Comparison of ENCODE assay signal across 18 cellular contexts in the genomic region with DNA sequence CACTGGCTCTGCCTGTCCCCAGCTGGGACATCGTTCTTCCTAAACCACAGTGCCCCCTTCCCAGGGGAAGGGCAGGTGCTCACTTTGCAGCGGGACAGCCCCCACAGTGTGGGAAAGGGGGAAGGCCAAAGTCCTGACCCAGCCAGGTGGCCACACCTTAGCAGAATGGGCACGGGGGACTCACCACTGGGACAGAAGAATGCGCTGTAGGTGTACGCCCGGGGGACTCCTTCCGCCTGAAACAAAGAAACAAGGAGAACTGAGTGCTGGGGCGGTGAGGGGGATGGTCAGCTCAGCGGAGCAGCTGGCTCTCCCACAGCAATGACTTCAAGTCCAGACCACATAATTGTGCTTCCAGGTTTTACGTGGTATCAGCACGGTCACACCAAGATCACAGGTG. TPM values are rescaled to one million over a fixed set of nuclear protein-coding genes. Genes with fewer than 3 reads are reported as not detected.
DNase-seq lines count a peak whose midpoint lies in the region; FAIRE-seq and TF ChIP-seq lines count a peak whose summit lies in the region.
"Had no signal": no experiment of that assay in that cellular context is flagged by ENCODE, and none has a peak within 500 bp of the region (broad histone marks: within the 10 kb centered on the region; RNA-seq: fewer than 3 reads in every experiment).

No MANE protein-coding gene starts in this region.

- H3K14ac ChIP-seq in H1 (ENCODE audit: insufficient read length) (no peak overlapping the region), neuronal stem cell (ENCODE audit: low read length) (no peak overlapping the region)

- H2BK15ac ChIP-seq in H1 (ENCODE audit: low read length), result no peak overlapping the region
- no peak overlapping the region for H2BK15ac ChIP-seq in neuronal stem cell (ENCODE audit: low read length)

- TF ChIP-seq CTCF in GM10248 (IDR thresholded peaks at IDR 0.05; ENCODE audit: control extremely low read depth, extremely low read depth, low read depth, missing control alignments) (no peak), H1 (IDR thresholded peaks at IDR 0.05; ENCODE audit: control extremely low read depth in 1 of 3, insufficient read depth in 1 of 3, low read depth in 1 of 3, low read length in 3 of 3) (no peak), Caco-2 (IDR thresholded peaks at IDR 0.05; ENCODE audit: insufficient read depth in 1 of 2, low read depth in 1 of 2, low read length in 1 of 2, severe bottlenecking in 1 of 2, unreplicated experiment in 1 of 2) (no peak)

- CTCF ChIA-PET in GM10248 (lab: Yijun Ruan, JAX) (no interaction called here), H1 (lab: Charles Lee; ENCODE audit: partially characterized antibody) (interaction anchor here (1.1 to 1.4 kb wide), 2 partner anchors 114 to 224 kb away, joined by 3 to 6 read pairs; no protein-coding TSS in a partner anchor), Caco-2 (lab: Charles Lee) (no interaction called here)

- peaks cover 3% of the 10 kb centered on the region for H3K27me3 Mint-ChIP-seq in Caco-2 (ENCODE audit: insufficient read depth, unreplicated experiment)
- peaks cover 4% of the 10 kb centered on the region for H3K27me3 Mint-ChIP-seq in activated CD4-positive, alpha-beta T cell treated with anti-CD3 and anti-CD28 coated beads, Interleukin-2, amount 10 ng/mL, durations not matched to agents 24 days and 14 days

- TF ChIP-seq EP300 in H1 (IDR thresholded peaks at IDR 0.05; ENCODE audit: borderline replicate concordance in 1 of 2, low read depth in 2 of 2, low read length in 2 of 2), result no peak

- H3K36me3 ChIP-seq in H1 (ENCODE audit: control insufficient read depth in 2 of 4, insufficient read depth in 4 of 4, low read length in 3 of 4), result no peaks in the 10 kb centered on the region
- peaks cover 0 to 3% of the 10 kb centered on the region in 2 donors for H3K36me3 ChIP-seq in neuronal stem cell (replicated peaks in 1 of 2; ENCODE audit: control insufficient read depth in 2 of 2, insufficient read depth in 2 of 2, low read length in 2 of 2)
- H3K36me3 ChIP-seq in Caco-2 (ENCODE audit: control insufficient read depth, insufficient read depth, low read length), result no peaks in the 10 kb centered on the region

- H2AFZ ChIP-seq in H1 (ENCODE audit: low read length), result no peak overlapping the region
- H2AFZ ChIP-seq in neuronal stem cell (ENCODE audit: low read length), result no peak overlapping the region

- H3K56ac ChIP-seq in H1 (replicated peaks; ENCODE audit: insufficient read length, low read depth, low read length), result no peak overlapping the region

- no peaks in the 10 kb centered on the region for H3K79me1 ChIP-seq in H1 (ENCODE audit: low read depth, low read length)
- H3K79me1 ChIP-seq in neuronal stem cell (ENCODE audit: low read depth, low read length), result peaks cover 2% of the 10 kb centered on the region

- H3K4me3 Mint-ChIP-seq in Caco-2 (ENCODE audit: unreplicated experiment), result no peak overlapping the region
- no peak overlapping the region for H3K4me3 Mint-ChIP-seq in activated CD4-positive, alpha-beta T cell treated with anti-CD3 and anti-CD28 coated beads, Interleukin-2, amount 10 ng/mL, durations not matched to agents 24 days and 14 days
- H3K4me3 Mint-ChIP-seq: CD4-positive, alpha-beta T cell had no signal

- H3K4ac ChIP-seq in H1 (replicated peaks; ENCODE audit: insufficient read length, low read depth, low read length) (no peak overlapping the region), neuronal stem cell (ENCODE audit: low read length) (no peak overlapping the region)

- POLR2A ChIA-PET in GM10248 (lab: Yijun Ruan, JAX) (no interaction called here), H1 (lab: Charles Lee; ENCODE audit: partially characterized antibody) (no interaction called here), Caco-2 (lab: Charles Lee) (no interaction called here)

- no peak overlapping the region for H2BK5ac ChIP-seq in H1 (ENCODE audit: low read depth, low read length)
- peak overlapping the region; percentile 2 for H2BK5ac ChIP-seq in neuronal stem cell (ENCODE audit: low read length)

- intact Hi-C loops in Caco-2 (cut with micrococcal nuclease; ENCODE audit: unreplicated experiment), result no loop called here
- intact Hi-C loops in activated CD4-positive, alpha-beta T cell treated with anti-CD3 and anti-CD28 coated beads, Interleukin-2, amount 10 ng/mL, durations not matched to agents 24 days and 14 days (cut with micrococcal nuclease), result no loop called here

- BruUV-seq in Caco-2 (replicated peaks; lab: Mats Ljungman, UMichigan), result no TSS peak

- no peaks in the 10 kb centered on the region for H3K23me2 ChIP-seq in H1 (ENCODE audit: low read depth, low read length)

- H3K36me3 Mint-ChIP-seq in Caco-2 (ENCODE audit: insufficient read depth, unreplicated experiment), result no peaks in the 10 kb centered on the region
- H3K36me3 Mint-ChIP-seq in activated CD4-positive, alpha-beta T cell treated with anti-CD3 and anti-CD28 coated beads, Interleukin-2, amount 10 ng/mL, durations not matched to agents 24 days and 14 days (ENCODE audit: low read depth), result no peaks in the 10 kb centered on the region

- H3K27ac ChIP-seq in H1 (ENCODE audit: low read depth, low read length) (no peak overlapping the region), neuronal stem cell (replicated peaks; ENCODE audit: low read length) (no peak overlapping the region)
- H3K27ac ChIP-seq: BLaER1 treated with 17β-estradiol and CSF1 and Interleukin-3, amounts not matched to agents 10 nM and 100 nM; HL-60 had no signal

- no peak overlapping the region for H2BK120ac ChIP-seq in H1 (replicated peaks; ENCODE audit: low read depth, low read length)
- no peak overlapping the region for H2BK120ac ChIP-seq in neuronal stem cell (ENCODE audit: low read depth, low read length)

- H4K5ac ChIP-seq in H1 (ENCODE audit: insufficient read length, low read depth, low read length), result no peak overlapping the region

- H3K18ac ChIP-seq in H1 (ENCODE audit: extremely low read depth, low read length) (no peak overlapping the region), neuronal stem cell (ENCODE audit: low read length) (no peak overlapping the region)

- FAIRE-seq in H1 (lab: Jason Lieb, UNC), result no peak
- FAIRE-seq: D721Med had no signal

- TF ChIP-seq POLR2A in H1 (IDR thresholded peaks at IDR 0.05; ENCODE audit: control extremely low read depth in 1 of 2, low read depth in 2 of 2, low read length in 2 of 2), result no peak

- H3K9ac ChIP-seq in H1 (replicated peaks in 1 of 4; ENCODE audit: extremely low read depth in 1 of 4, low read depth in 3 of 4, low read length in 3 of 4) (no peak overlapping the region), neuronal stem cell (ENCODE audit: low read depth, low read length, poor library complexity) (no peak overlapping the region)
- H3K9ac ChIP-seq: BLaER1 treated with 17β-estradiol and CSF1 and Interleukin-3, amounts not matched to agents 10 nM and 100 nM had no signal

- no peak overlapping the region for H3K23ac ChIP-seq in H1 (ENCODE audit: insufficient read length)
- H3K23ac ChIP-seq in neuronal stem cell (ENCODE audit: low read depth, low read length, poor library complexity), result no peak overlapping the region

- H4K20me1 ChIP-seq in H1 (replicated peaks in 1 of 2; ENCODE audit: control insufficient read depth in 1 of 2, insufficient read depth in 2 of 2, low read length in 2 of 2), result no peaks in the 10 kb centered on the region
- H4K20me1 ChIP-seq: BLaER1 treated with 17β-estradiol and CSF1 and Interleukin-3, amounts not matched to agents 10 nM and 100 nM had no signal

- H3K4me2 ChIP-seq in H1 (ENCODE audit: insufficient read depth in 1 of 2, low read depth in 2 of 2, low read length in 2 of 2), result no peak overlapping the region
- no peak overlapping the region for H3K4me2 ChIP-seq in neuronal stem cell (ENCODE audit: insufficient read depth, low read length, poor library complexity, severe bottlenecking)
- H3K4me2 ChIP-seq: BLaER1 treated with 17β-estradiol and CSF1 and Interleukin-3, amounts not matched to agents 10 nM and 100 nM had no signal

- H2AK5ac ChIP-seq in H1 (ENCODE audit: low read depth, low read length), result no peak overlapping the region; the same call in 1 of the 2 replicates
- H2AK5ac ChIP-seq in neuronal stem cell (ENCODE audit: low read depth, low read length), result no peak overlapping the region

- no peaks in the 10 kb centered on the region for H3K79me2 ChIP-seq in H1 (ENCODE audit: control insufficient read depth in 1 of 2, insufficient read depth in 2 of 2, low read length in 2 of 2)

- H2BK12ac ChIP-seq in H1 (ENCODE audit: low read depth, low read length) (0 out of 2 replicates have a peak overlapping the region, but pooled peaks have one; percentile 17), neuronal stem cell (ENCODE audit: low read length) (no peak overlapping the region)

- H4K91ac ChIP-seq in H1 (replicated peaks; ENCODE audit: insufficient read length, low read length) (no peak overlapping the region), neuronal stem cell (ENCODE audit: low read depth, low read length, poor library complexity) (no peak overlapping the region)

- peak overlapping the region; percentile 45; the same call in 1 of the 2 replicates for H4K8ac ChIP-seq in H1 (ENCODE audit: extremely low read depth, insufficient read depth, low read length)
- H4K8ac ChIP-seq in neuronal stem cell (ENCODE audit: low read depth, low read length), result no peak overlapping the region

- H3K9me3 Mint-ChIP-seq in Caco-2 (ENCODE audit: unreplicated experiment), result peaks cover 26% of the 10 kb centered on the region
- peaks cover 18% of the 10 kb centered on the region for H3K9me3 Mint-ChIP-seq in activated CD4-positive, alpha-beta T cell treated with anti-CD3 and anti-CD28 coated beads, Interleukin-2, amount 10 ng/mL, durations not matched to agents 24 days and 14 days

- H3K9me3 ChIP-seq in H1 (ENCODE audit: insufficient read depth in 2 of 2, low read depth in 1 of 2, low read length in 1 of 2) (peaks cover 0 to 5% of the 10 kb centered on the region in 2 experiments; a peak in 2 of 4 replicates), neuronal stem cell (replicated peaks in 1 of 2; ENCODE audit: control insufficient read depth in 2 of 2, insufficient read depth in 1 of 2, low read depth in 1 of 2, low read length in 2 of 2) (peaks cover 2 to 8% of the 10 kb centered on the region in 2 donors), Caco-2 (no peaks in the 10 kb centered on the region)

- H3K4me1 ChIP-seq in H1 (replicated peaks in 1 of 4; ENCODE audit: control insufficient read depth in 3 of 4, insufficient read depth in 4 of 4, low read length in 3 of 4), result peaks cover 0 to 2% (median 0%) of the 10 kb centered on the region in 4 experiments; a peak in 1 of 7 replicates
- no peaks in the 10 kb centered on the region for H3K4me1 ChIP-seq in neuronal stem cell (ENCODE audit: control insufficient read depth in 2 of 2, insufficient read depth in 1 of 2, low read depth in 1 of 2, low read length in 2 of 2)
- H3K4me1 ChIP-seq in Caco-2, result no peaks in the 10 kb centered on the region
- H3K4me1 ChIP-seq: BLaER1 treated with 17β-estradiol and CSF1 and Interleukin-3, amounts not matched to agents 10 nM and 100 nM had no signal

- H3K27ac Mint-ChIP-seq in Caco-2 (ENCODE audit: unreplicated experiment), result no peak overlapping the region
- H3K27ac Mint-ChIP-seq in activated CD4-positive, alpha-beta T cell treated with anti-CD3 and anti-CD28 coated beads, Interleukin-2, amount 10 ng/mL, durations not matched to agents 24 days and 14 days, result no peak overlapping the region
- H3K27ac Mint-ChIP-seq: CD4-positive, alpha-beta T cell had no signal

- TF ChIP-seq RAD21 in H1 (IDR thresholded peaks at IDR 0.05 in 1 of 2, conservative IDR thresholded peaks at IDR 0.05 in 1 of 2; ENCODE audit: low read depth in 2 of 2, low read length in 2 of 2), result no peak

- H3K27me3 ChIP-seq in H1 (replicated peaks in 1 of 4; ENCODE audit: control insufficient read depth in 3 of 4, extremely low read depth in 1 of 4, insufficient read depth in 3 of 4, low read length in 3 of 4) (no peaks in the 10 kb centered on the region; a peak in 1 of 7 replicates), neuronal stem cell (ENCODE audit: control insufficient read depth in 3 of 3, insufficient read depth in 3 of 3, low read depth in 1 of 3, low read length in 3 of 3) (no peaks in the 10 kb centered on the region), Caco-2 (replicated peaks; ENCODE audit: control insufficient read depth, insufficient read depth, low read length) (no peaks in the 10 kb centered on the region)
- H3K27me3 ChIP-seq: BLaER1 treated with 17β-estradiol and CSF1 and Interleukin-3, amounts not matched to agents 10 nM and 100 nM had no signal

- no peaks in the 10 kb centered on the region for H3K4me1 Mint-ChIP-seq in Caco-2 (ENCODE audit: low read depth, unreplicated experiment)
- H3K4me1 Mint-ChIP-seq in activated CD4-positive, alpha-beta T cell treated with anti-CD3 and anti-CD28 coated beads, Interleukin-2, amount 10 ng/mL, durations not matched to agents 24 days and 14 days, result no peaks in the 10 kb centered on the region

- DNase-seq in AG20443 (ENCODE audit: low spot score) (peak; percentile 6), GM10248 (ENCODE audit: extremely low spot score) (peak; percentile 3), H1 (ENCODE audit: low read depth in 1 of 2, low spot score in 2 of 2) (no peak), neuronal stem cell (ENCODE audit: low spot score) (no peak), ecto neural progenitor cell (ENCODE audit: low spot score) (no peak), iPS-NIHi7 (ENCODE audit: extremely low spot score) (no peak), Caco-2 (no peak)
- DNase-seq in activated CD4-positive, alpha-beta T cell treated with anti-CD3 and anti-CD28 coated beads, Interleukin-2, amount 10 ng/mL, durations not matched to agents 24 days and 14 days, result no peak
- DNase-seq: 8988T; CD4-positive, alpha-beta T cell; DMS153; DMS79 treated with DMSO at 0.1 percent for 48 hours; EL; GDM1; GOT3 had no signal

- no peak overlapping the region for H2BK20ac ChIP-seq in H1 (ENCODE audit: low read length)

- no peak overlapping the region for H3K4me3 ChIP-seq in H1 (ENCODE audit: extremely low read depth in 1 of 4, insufficient read depth in 2 of 4, low read depth in 3 of 4, low read length in 4 of 4)
- H3K4me3 ChIP-seq in neuronal stem cell (ENCODE audit: low read length in 2 of 2), result no peak overlapping the region
- H3K4me3 ChIP-seq in Caco-2 (ENCODE audit: low read depth, low read length), result no peak overlapping the region
- H3K4me3 ChIP-seq: BLaER1 treated with 17β-estradiol and CSF1 and Interleukin-3, amounts not matched to agents 10 nM and 100 nM had no signal

- 98% methylated on average over 10 of the region's 11 CpGs; no CpG with 5 or more reads in 1 of the 2 experiments for WGBS in H1 (ENCODE audit: extremely low coverage in 1 of 2, insufficient coverage in 1 of 2, insufficient read length in 1 of 2, insufficient replicate concordance in 2 of 2, low coverage in 1 of 2, low lambda C conversion rate in 2 of 2, missing lambda C conversion rate in 1 of 2), 2 experiments
- no CpG with 5 or more reads among the region's 11 CpGs for WGBS in neuronal stem cell (ENCODE audit: extremely low coverage in 2 of 2, insufficient read length in 2 of 2, insufficient replicate concordance in 1 of 2), 2 donors

RNA-seq across cellular contexts. Expression of a gene that starts 49.4 kb away (rescaled TPM):
- total RNA-seq in H1 (2021; fragmentation: NEBNext Ultra II Directional; extraction: Animal tissue kit (Norgen Biotek cat#: 25700)), result not detected in 2 replicates
- not detected in 2 replicates for polyA plus RNA-seq in H1 (2011; rRNA removed)
- polyA plus RNA-seq in H1 (2011; cell fraction: cytosol; rRNA removed), result not detected
- not detected for polyA plus RNA-seq in H1 (2011; cell fraction: nucleus; rRNA removed)
- polyA plus RNA-seq in H1 (2012, experiment 1 of 2), result not detected in 4 replicates
- polyA plus RNA-seq in H1 (2012, experiment 2 of 2), result not detected
- not detected for polyA plus RNA-seq in H1 (2013, experiment 1 of 2)
- polyA plus RNA-seq in H1 (2013, experiment 2 of 2), result not detected
- polyA minus RNA-seq in H1 (2011; rRNA and poly(A)+ RNA removed), result not detected in 2 replicates
- polyA minus RNA-seq in H1 (2011; cell fraction: cytosol; rRNA and poly(A)+ RNA removed), result not detected
- polyA minus RNA-seq in H1 (2011; cell fraction: nucleus; rRNA and poly(A)+ RNA removed), result not detected
- polyA plus RNA-seq in neuronal stem cell (2013, experiment 1 of 2), result not detected
- polyA plus RNA-seq in neuronal stem cell (2013, experiment 2 of 2), result not detected
- not detected in 2 replicates for total RNA-seq in Caco-2 (2022)
- total RNA-seq in activated CD4-positive, alpha-beta T cell treated with anti-CD3 and anti-CD28 coated beads, Interleukin-2, amount 10 ng/mL, durations not matched to agents 24 days and 14 days, result not detected in 2 replicates
- total RNA-seq: CD4-positive, alpha-beta T cell had no signal

Comparison
In these comparisons a context has a peak if more than half of its experiments do, and no peak if none do; other contexts are left out.
1. DNase-seq: peak in AG20443 (single experiment) and GM10248 (single experiment); none in H1 (0 of 2), neuronal stem cell (single experiment), ecto neural progenitor cell (single experiment), iPS-NIHi7 (single experiment), Caco-2 (0 of 2) and activated CD4-positive, alpha-beta T cell treated with anti-CD3 and anti-CD28 coated beads, Interleukin-2, amount 10 ng/mL, durations not matched to agents 24 days and 14 days (single experiment).